ENCODE assay signal across 8 cellular contexts in genomic region chr14:99271288-99271941, GRCh38. TPM values are rescaled to one million over a fixed set of nuclear protein-coding genes. Genes with fewer than 3 reads are reported as not detected.
A peak's percentile ranks its signal among the peaks of the same experiment; 100 is the strongest.
DNase-seq lines count a peak whose midpoint lies in the region; ATAC-seq and TF ChIP-seq lines count a peak whose summit lies in the region.

No MANE protein-coding gene starts in this region.

- peak overlapping the region; percentile 96 to 100 (median 99) for H3K4me3 Mint-ChIP-seq in CD4-positive, CD25-positive, alpha-beta regulatory T cell

- no peaks in the 10 kb centered on the region for H3K27me3 ChIP-seq in CD4-positive, CD25-positive, alpha-beta regulatory T cell (ENCODE audit: control insufficient read depth, insufficient read depth, low read length)
- H3K27me3 ChIP-seq in ectodermal cell (ENCODE audit: control insufficient read depth, insufficient read depth, low read length, poor library complexity, severe bottlenecking) (peaks cover 97% of the 10 kb centered on the region), neural cell (ENCODE audit: insufficient read depth, low read depth, low read length) (peaks cover 15% of the 10 kb centered on the region)

- peaks cover 50% of the 10 kb centered on the region for H3K4me1 ChIP-seq in CD4-positive, CD25-positive, alpha-beta regulatory T cell (ENCODE audit: control insufficient read depth, insufficient read depth, low read length, poor library complexity, severe bottlenecking)
- peaks cover 35% of the 10 kb centered on the region for H3K4me1 ChIP-seq in ectodermal cell (ENCODE audit: control insufficient read depth, insufficient read depth, low read length)

- H3K27me3 Mint-ChIP-seq in CD4-positive, CD25-positive, alpha-beta regulatory T cell = peaks cover 35% of the 10 kb centered on the region

- peaks cover 0 to 9% (median 0%) of the 10 kb centered on the region in 7 donors for H3K9me3 Mint-ChIP-seq in CD4-positive, CD25-positive, alpha-beta regulatory T cell

- H3K9me3 ChIP-seq in CD4-positive, CD25-positive, alpha-beta regulatory T cell (ENCODE audit: control insufficient read depth in 2 of 2, low read length in 2 of 2) = no peaks in the 10 kb centered on the region
- H3K9me3 ChIP-seq in KOPT-K1 (ENCODE audit: insufficient read depth, low read length, poor library complexity, severe bottlenecking) = no peaks in the 10 kb centered on the region
- no peaks in the 10 kb centered on the region for H3K9me3 ChIP-seq in ectodermal cell (ENCODE audit: control insufficient read depth, low read length)
- H3K9me3 ChIP-seq in neural cell (ENCODE audit: low read length) = no peaks in the 10 kb centered on the region

- peaks cover 20% of the 10 kb centered on the region for H3K36me3 Mint-ChIP-seq in CD4-positive, CD25-positive, alpha-beta regulatory T cell

- no peak overlapping the region for H3K4me2 ChIP-seq in neural cell (ENCODE audit: low read length)

- TF ChIP-seq CTCF in neural cell (IDR thresholded peaks at IDR 0.05; ENCODE audit: poor library complexity, severe bottlenecking) (no peak), omental fat pad (IDR thresholded peaks at IDR 0.05) (no peak)

- TF ChIP-seq RAD21 in neural cell (conservative IDR thresholded peaks at IDR 0.05) = no peak

- peak overlapping the region; percentile 98 for H3K9ac ChIP-seq in neural cell (ENCODE audit: low read length)

- peaks cover 6% of the 10 kb centered on the region for H4K20me1 ChIP-seq in neural cell (ENCODE audit: insufficient read depth)

- peaks cover 50% of the 10 kb centered on the region for H3K79me2 ChIP-seq in neural cell (replicated peaks; ENCODE audit: insufficient read depth, low read length)

- no peaks in the 10 kb centered on the region for H3K9me2 ChIP-seq in neural cell (ENCODE audit: insufficient read depth, low read length)

- no peak for TF ChIP-seq EP300 in neural cell (conservative IDR thresholded peaks at IDR 0.05; ENCODE audit: poor library complexity, severe bottlenecking)

- H3K27ac ChIP-seq in CD4-positive, CD25-positive, alpha-beta regulatory T cell (ENCODE audit: insufficient read depth, low read length, poor library complexity, severe bottlenecking) = peak overlapping the region; percentile 99
- peak overlapping the region; percentile 94 for H3K27ac ChIP-seq in KOPT-K1 (ENCODE audit: low read depth, low read length, poor library complexity, severe bottlenecking)
- H3K27ac ChIP-seq in ectodermal cell (ENCODE audit: insufficient read depth, low read depth, low read length, poor library complexity, severe bottlenecking) = no peak overlapping the region
- peak overlapping the region; percentile 98 for H3K27ac ChIP-seq in neural cell (ENCODE audit: low read length)

- peak overlapping the region; percentile 99 for H3K4me3 ChIP-seq in CD4-positive, CD25-positive, alpha-beta regulatory T cell (ENCODE audit: low read depth, low read length)
- peak overlapping the region; percentile 56 for H3K4me3 ChIP-seq in ectodermal cell (ENCODE audit: insufficient read depth, low read depth, low read length)
- peak overlapping the region; percentile 91 for H3K4me3 ChIP-seq in neural cell (ENCODE audit: low read length)

- 1% methylated on average over 25 to 26 of the region's 27 CpGs for WGBS in ectodermal cell, 2 experiments

- ATAC-seq in CD4-positive, CD25-positive, alpha-beta regulatory T cell (ENCODE audit: low read depth in 2 of 2) = no peak
- no peak for ATAC-seq in omental fat pad (ENCODE audit: low FRiP score)
- ATAC-seq in GM18519 (IDR thresholded peaks at IDR 0.05; ENCODE audit: low FRiP score, unreplicated experiment) = no peak
- ATAC-seq in GM21390 (IDR thresholded peaks at IDR 0.05; ENCODE audit: unreplicated experiment) = no peak

- DNase-seq in CD4-positive, CD25-positive, alpha-beta regulatory T cell = peak in 1 of 3 donors; percentile 58
- no peak for DNase-seq in omental fat pad (ENCODE audit: low spot score)
- no peak for DNase-seq in NCI-H2227 treated with DMSO at 0.1 percent for 48 hours (lab: John Stamatoyannopoulos, UW)

- peaks cover 10 to 35% (median 21%) of the 10 kb centered on the region in 4 donors for H3K4me1 Mint-ChIP-seq in CD4-positive, CD25-positive, alpha-beta regulatory T cell

- no peaks in the 10 kb centered on the region for H3K36me3 ChIP-seq in CD4-positive, CD25-positive, alpha-beta regulatory T cell (ENCODE audit: control insufficient read depth, insufficient read depth, low read length)
- H3K36me3 ChIP-seq in KOPT-K1 (ENCODE audit: insufficient read depth, low read length) (peaks cover 19% of the 10 kb centered on the region), ectodermal cell (ENCODE audit: control insufficient read depth, insufficient read depth, low read length) (no peaks in the 10 kb centered on the region), neural cell (ENCODE audit: insufficient read depth, low read length) (no peaks in the 10 kb centered on the region)

- H3K27ac Mint-ChIP-seq in CD4-positive, CD25-positive, alpha-beta regulatory T cell = peak overlapping the region; percentile 93 to 94 (median 93)

- H2AFZ ChIP-seq in neural cell (ENCODE audit: low read depth, low read length) = no peak overlapping the region

- peaks cover 14% of the 10 kb centered on the region for H3F3A ChIP-seq in neural cell (ENCODE audit: insufficient read depth, low read length, poor library complexity, severe bottlenecking)

TF ChIP-seq in neural cell, 6 proteins besides CTCF, POLR2A, EP300 and RAD21:
- TF ChIP-seq POLR2AphosphoS5 (IDR thresholded peaks at IDR 0.05) (no peak), REST (IDR thresholded peaks at IDR 0.05; ENCODE audit: borderline replicate concordance) (peak; percentile 60), TAF1 (IDR thresholded peaks at IDR 0.05; ENCODE audit: low read depth) (peak; percentile 5)

RNA-seq across cellular contexts. Expression of gene BCL11B, which starts 0.6 kb away (rescaled TPM):
- 210 TPM for total RNA-seq in CD4-positive, CD25-positive, alpha-beta regulatory T cell
- polyA plus RNA-seq in CD4-positive, CD25-positive, alpha-beta regulatory T cell = 1 to 10 TPM; 5.3 to 5.7 (median 5.4) TPM
- 1.3 TPM for polyA plus RNA-seq in ectodermal cell (2013, experiment 1 of 4)
- polyA plus RNA-seq in ectodermal cell (2013, experiment 2 of 4) = 1.9 TPM
- polyA plus RNA-seq in ectodermal cell (2013, experiment 3 of 4) = 1.1 TPM
- polyA plus RNA-seq in ectodermal cell (2013, experiment 4 of 4) = 1.1 TPM
- 98.9 and 104 TPM in 2 replicates for polyA plus RNA-seq in neural cell
- 259 and 270 TPM in 2 replicates for polyA minus RNA-seq in neural cell
- total RNA-seq in omental fat pad = 1 to 10 TPM in 1 of 4 donors, under 1 TPM in 3; 0.56 to 2.0 (median 0.77) TPM

Comparison
In these comparisons a context has a peak if more than half of its experiments do, and no peak if none do; other contexts are left out.
1. RNA of gene BCL11B, which starts 0.6 kb away (total RNA-seq): 210 TPM in CD4-positive, CD25-positive, alpha-beta regulatory T cell (single experiment); 0.56 to 2.0 TPM in omental fat pad; every median in the first group is over 10 times any median in the second.
2. Peak in every context shown above with its lines, with median percentiles within 50 percentile points of each other: H3K4me3 ChIP-seq.